Comparison of ENCODE assay signal across 29 cellular contexts in genomic region chr21:46544824-46545223, GRCh38.
DNase-seq lines count a peak whose midpoint lies in the region; ATAC-seq and TF ChIP-seq lines count a peak whose summit lies in the region.
"Had no signal": no experiment of that assay in that cellular context is flagged by ENCODE, and none has a peak within 500 bp of the region (broad histone marks: within the 10 kb centered on the region; RNA-seq: fewer than 3 reads in every experiment).

No MANE protein-coding gene starts in this region.

- no CpG with 5 or more reads among the region's 5 CpGs for WGBS in neuronal stem cell (ENCODE audit: extremely low coverage in 2 of 2, insufficient read length in 2 of 2, insufficient replicate concordance in 1 of 2), 2 donors

- no peak for ATAC-seq in activated T-cell treated with anti-CD3 and anti-CD28 coated beads, Interleukin-2, amount 50 U/mL, for 4 hours
- no peak for ATAC-seq in GM18505 (IDR thresholded peaks at IDR 0.05; ENCODE audit: unreplicated experiment)
- ATAC-seq: gastroesophageal sphincter, GM12878 had no signal

- H3K4me3 ChIP-seq in CD8-positive, alpha-beta memory T cell (ENCODE audit: low read length): no peak overlapping the region
- no peak overlapping the region for H3K4me3 ChIP-seq in neuronal stem cell (ENCODE audit: low read length in 2 of 2)
- H3K4me3 ChIP-seq: cardiac muscle cell, gastroesophageal sphincter, GM12878, mucosa of descending colon, right atrium auricular region, SJSA1, testis had no signal

- no peaks in the 10 kb centered on the region for H3K27me3 Mint-ChIP-seq in activated T-cell treated with anti-CD3 and anti-CD28 coated beads, Interleukin-2, amount 50 U/mL, for 24 hours
- no peaks in the 10 kb centered on the region for H3K27me3 Mint-ChIP-seq in activated T-cell treated with anti-CD3 and anti-CD28 coated beads, Interleukin-2, amount 50 U/mL, for 4 hours (ENCODE audit: low read depth)
- H3K27me3 Mint-ChIP-seq in CD8-positive, alpha-beta memory T cell: no peaks in the 10 kb centered on the region
- no peaks in the 10 kb centered on the region for H3K27me3 Mint-ChIP-seq in activated T-helper 2 cell treated with anti-CD3 and anti-CD28 coated beads, Interferon-gamma antibody, Interleukin-2, Interleukin-4, amounts not matched to agents 10 μg/mL and 5 μg/mL and 100 μg/mL, durations not matched to agents 14 hours and 24 hours and 36 hours (ENCODE audit: low read depth)

- no peak overlapping the region for H3K4ac ChIP-seq in neuronal stem cell (ENCODE audit: low read length)

- peaks cover 95% of the 10 kb centered on the region for H3K36me3 Mint-ChIP-seq in activated T-cell treated with anti-CD3 and anti-CD28 coated beads, Interleukin-2, amount 50 U/mL, for 24 hours (ENCODE audit: low read depth)
- H3K36me3 Mint-ChIP-seq in activated T-cell treated with anti-CD3 and anti-CD28 coated beads, Interleukin-2, amount 50 U/mL, for 4 hours (ENCODE audit: insufficient read depth): peaks cover 55% of the 10 kb centered on the region
- H3K36me3 Mint-ChIP-seq in CD8-positive, alpha-beta memory T cell: peaks cover 17 to 78% (median 22%) of the 10 kb centered on the region in 3 donors
- H3K36me3 Mint-ChIP-seq in activated T-helper 2 cell treated with anti-CD3 and anti-CD28 coated beads, Interferon-gamma antibody, Interleukin-2, Interleukin-4, amounts not matched to agents 10 μg/mL and 5 μg/mL and 100 μg/mL, durations not matched to agents 14 hours and 24 hours and 36 hours (ENCODE audit: low read depth): peaks cover 62% of the 10 kb centered on the region

- no peak overlapping the region for H2BK12ac ChIP-seq in neuronal stem cell (ENCODE audit: low read length)

- H3K9me3 Mint-ChIP-seq in activated T-cell treated with anti-CD3 and anti-CD28 coated beads, Interleukin-2, amount 50 U/mL, for 24 hours: no peaks in the 10 kb centered on the region
- H3K9me3 Mint-ChIP-seq in activated T-cell treated with anti-CD3 and anti-CD28 coated beads, Interleukin-2, amount 50 U/mL, for 4 hours: peaks cover 9% of the 10 kb centered on the region
- no peaks in the 10 kb centered on the region for H3K9me3 Mint-ChIP-seq in CD8-positive, alpha-beta memory T cell
- H3K9me3 Mint-ChIP-seq in activated T-helper 2 cell treated with anti-CD3 and anti-CD28 coated beads, Interferon-gamma antibody, Interleukin-2, Interleukin-4, amounts not matched to agents 10 μg/mL and 5 μg/mL and 100 μg/mL, durations not matched to agents 14 hours and 24 hours and 36 hours: no peaks in the 10 kb centered on the region
- H3K9me3 Mint-ChIP-seq: activated naive CD4-positive, alpha-beta T cell treated with anti-CD3 and anti-CD28 coated beads for 36 hours had no signal

- H3K4me1 ChIP-seq in CD8-positive, alpha-beta memory T cell (ENCODE audit: insufficient read depth, low read length): peaks cover 79% of the 10 kb centered on the region
- no peaks in the 10 kb centered on the region for H3K4me1 ChIP-seq in neuronal stem cell (ENCODE audit: control insufficient read depth in 2 of 2, insufficient read depth in 1 of 2, low read depth in 1 of 2, low read length in 2 of 2)
- H3K4me1 ChIP-seq: gastroesophageal sphincter, parathyroid adenoma, SJSA1, testis had no signal

- H3K27ac Mint-ChIP-seq in activated T-cell treated with anti-CD3 and anti-CD28 coated beads, Interleukin-2, amount 50 U/mL, for 24 hours: peak overlapping the region; percentile 62
- peak overlapping the region in 7 of 8 donors; percentile 57 to 90 (median 83) for H3K27ac Mint-ChIP-seq in CD8-positive, alpha-beta memory T cell
- H3K27ac Mint-ChIP-seq in activated T-helper 2 cell treated with anti-CD3 and anti-CD28 coated beads, Interferon-gamma antibody, Interleukin-2, Interleukin-4, amounts not matched to agents 10 μg/mL and 5 μg/mL and 100 μg/mL, durations not matched to agents 14 hours and 24 hours and 36 hours: peak overlapping the region; percentile 54
- H3K27ac Mint-ChIP-seq: activated naive CD4-positive, alpha-beta T cell treated with anti-CD3 and anti-CD28 coated beads for 36 hours had no signal

- H2BK5ac ChIP-seq in neuronal stem cell (ENCODE audit: low read length): no peak overlapping the region

- intact Hi-C loops in activated T-helper 2 cell treated with anti-CD3 and anti-CD28 coated beads, Interferon-gamma antibody, Interleukin-2, Interleukin-4, amounts not matched to agents 10 μg/mL and 5 μg/mL and 100 μg/mL, durations not matched to agents 14 hours and 24 hours and 36 hours (cut with micrococcal nuclease): no loop called here
- intact Hi-C loops in posterior cingulate gyrus (cut with DNase I): no loop called here

- no peak overlapping the region for H4K91ac ChIP-seq in neuronal stem cell (ENCODE audit: low read depth, low read length, poor library complexity)

- H3K27ac ChIP-seq in CD8-positive, alpha-beta memory T cell (ENCODE audit: low read depth, low read length): no peak overlapping the region
- no peak overlapping the region for H3K27ac ChIP-seq in neuronal stem cell (replicated peaks; ENCODE audit: low read length)
- H3K27ac ChIP-seq: cardiac muscle cell, gastroesophageal sphincter, KMS-11, parathyroid adenoma, right atrium auricular region, SJSA1, testis had no signal

- H3K4me1 Mint-ChIP-seq in activated T-cell treated with anti-CD3 and anti-CD28 coated beads, Interleukin-2, amount 50 U/mL, for 24 hours (ENCODE audit: low read depth): peaks cover 40% of the 10 kb centered on the region
- peaks cover 64% of the 10 kb centered on the region for H3K4me1 Mint-ChIP-seq in activated T-cell treated with anti-CD3 and anti-CD28 coated beads, Interleukin-2, amount 50 U/mL, for 4 hours (ENCODE audit: low read depth)
- peaks cover 15 to 50% (median 27%) of the 10 kb centered on the region in 3 donors for H3K4me1 Mint-ChIP-seq in CD8-positive, alpha-beta memory T cell
- H3K4me1 Mint-ChIP-seq in activated T-helper 2 cell treated with anti-CD3 and anti-CD28 coated beads, Interferon-gamma antibody, Interleukin-2, Interleukin-4, amounts not matched to agents 10 μg/mL and 5 μg/mL and 100 μg/mL, durations not matched to agents 14 hours and 24 hours and 36 hours (ENCODE audit: low read depth): peaks cover 21% of the 10 kb centered on the region

- no peak overlapping the region for H3K4me2 ChIP-seq in neuronal stem cell (ENCODE audit: insufficient read depth, low read length, poor library complexity, severe bottlenecking)
- H3K4me2 ChIP-seq: KMS-11 had no signal

- no peak overlapping the region for H2BK120ac ChIP-seq in neuronal stem cell (ENCODE audit: low read depth, low read length)

- CTCF ChIA-PET in CD8-positive, alpha-beta memory T cell (lab: Charles Lee): no interaction called here

- TF ChIP-seq POLR2A in GM18505 (IDR thresholded peaks at IDR 0.05; ENCODE audit: borderline replicate concordance, extremely low read depth, insufficient read depth, insufficient read length): no peak

- H2AFZ ChIP-seq in neuronal stem cell (ENCODE audit: low read length): no peak overlapping the region
- H2AFZ ChIP-seq: parathyroid adenoma had no signal

- H3K14ac ChIP-seq in neuronal stem cell (ENCODE audit: low read length): no peak overlapping the region

- no peak overlapping the region for H2AK5ac ChIP-seq in neuronal stem cell (ENCODE audit: low read depth, low read length)

- H3K9me3 ChIP-seq in CD8-positive, alpha-beta memory T cell (ENCODE audit: low read length): no peaks in the 10 kb centered on the region
- H3K9me3 ChIP-seq in neuronal stem cell (replicated peaks in 1 of 2; ENCODE audit: control insufficient read depth in 2 of 2, insufficient read depth in 1 of 2, low read depth in 1 of 2, low read length in 2 of 2): peaks cover 0 to 13% of the 10 kb centered on the region in 2 donors
- H3K9me3 ChIP-seq: gastroesophageal sphincter, mucosa of descending colon, right atrium auricular region, SJSA1, testis had no signal

- H3K27me3 ChIP-seq in CD8-positive, alpha-beta memory T cell (ENCODE audit: insufficient read depth, low read length, poor library complexity, severe bottlenecking): no peaks in the 10 kb centered on the region
- no peaks in the 10 kb centered on the region for H3K27me3 ChIP-seq in neuronal stem cell (ENCODE audit: control insufficient read depth in 3 of 3, insufficient read depth in 3 of 3, low read depth in 1 of 3, low read length in 3 of 3)
- H3K27me3 ChIP-seq: cardiac muscle cell, gastroesophageal sphincter, right atrium auricular region, SJSA1, testis had no signal

- H2BK15ac ChIP-seq in neuronal stem cell (ENCODE audit: low read length): no peak overlapping the region

- peaks cover 2% of the 10 kb centered on the region for H3K79me1 ChIP-seq in neuronal stem cell (ENCODE audit: low read depth, low read length)

- H3K18ac ChIP-seq in neuronal stem cell (ENCODE audit: low read length): no peak overlapping the region

- H3K4me3 Mint-ChIP-seq in activated T-cell treated with anti-CD3 and anti-CD28 coated beads, Interleukin-2, amount 50 U/mL, for 24 hours: no peak overlapping the region
- H3K4me3 Mint-ChIP-seq in activated T-cell treated with anti-CD3 and anti-CD28 coated beads, Interleukin-2, amount 50 U/mL, for 4 hours: no peak overlapping the region
- H3K4me3 Mint-ChIP-seq in CD8-positive, alpha-beta memory T cell: peak overlapping the region in 1 of 7 donors; percentile 27
- no peak overlapping the region for H3K4me3 Mint-ChIP-seq in activated T-helper 2 cell treated with anti-CD3 and anti-CD28 coated beads, Interferon-gamma antibody, Interleukin-2, Interleukin-4, amounts not matched to agents 10 μg/mL and 5 μg/mL and 100 μg/mL, durations not matched to agents 14 hours and 24 hours and 36 hours (ENCODE audit: low read depth)
- H3K4me3 Mint-ChIP-seq: activated naive CD4-positive, alpha-beta T cell treated with anti-CD3 and anti-CD28 coated beads for 36 hours; nephron progenitor cell had no signal

- POLR2A ChIA-PET in CD8-positive, alpha-beta memory T cell (lab: Charles Lee): no interaction called here

- no peak for DNase-seq in activated T-cell treated with anti-CD3 and anti-CD28 coated beads, Interleukin-2, amount 50 U/mL, for 24 hours
- DNase-seq in activated T-cell treated with anti-CD3 and anti-CD28 coated beads, Interleukin-2, amount 50 U/mL, for 4 hours: no peak
- no peak for DNase-seq in CD8-positive, alpha-beta memory T cell
- no peak for DNase-seq in activated T-helper 2 cell treated with anti-CD3 and anti-CD28 coated beads, Interferon-gamma antibody, Interleukin-2, Interleukin-4, amounts not matched to agents 10 μg/mL and 5 μg/mL and 100 μg/mL, durations not matched to agents 14 hours and 24 hours and 36 hours (ENCODE audit: low spot score)
- DNase-seq in neuronal stem cell (ENCODE audit: low spot score) (no peak), posterior cingulate gyrus (no peak)
- DNase-seq: activated CD8-positive, alpha-beta memory T cell treated with anti-CD3 and anti-CD28 coated beads for 24 hours; activated naive CD4-positive, alpha-beta T cell treated with anti-CD3 and anti-CD28 coated beads for 36 hours; activated T-cell treated with anti-CD3 and anti-CD28 coated beads for 4 hours; AML-193; DMS153; MM.1S; mucosa of descending colon; NCI-H1930; NCI-H2171 treated with DMSO at 0.1 percent for 48 hours; NCI-H510A; nephron progenitor cell; RPMI8226; small intestine; stimulated activated naive CD4-positive, alpha-beta T cell treated with Interleukin-2 at 50 U/mL for 16 hours; testis had no signal

- H4K8ac ChIP-seq in neuronal stem cell (ENCODE audit: low read depth, low read length): no peak overlapping the region

- H3K23ac ChIP-seq in neuronal stem cell (ENCODE audit: low read depth, low read length, poor library complexity): peak overlapping the region; percentile 28

- peaks cover 22% of the 10 kb centered on the region for H3K36me3 ChIP-seq in CD8-positive, alpha-beta memory T cell (ENCODE audit: insufficient read depth, low read length)
- peaks cover 43 to 98% of the 10 kb centered on the region in 2 donors for H3K36me3 ChIP-seq in neuronal stem cell (replicated peaks in 1 of 2; ENCODE audit: control insufficient read depth in 2 of 2, insufficient read depth in 2 of 2, low read length in 2 of 2)

- H3K9ac ChIP-seq in neuronal stem cell (ENCODE audit: low read depth, low read length, poor library complexity): no peak overlapping the region
- H3K9ac ChIP-seq: KMS-11, parathyroid adenoma had no signal
